ENCODE assay signal across 17 cellular contexts in genomic region chr1:57637155-57637554, GRCh38.
A peak's percentile ranks its signal among the peaks of the same experiment; 100 is the strongest.
DNase-seq lines count a peak whose midpoint lies in the region; ATAC-seq, FAIRE-seq and TF ChIP-seq lines count a peak whose summit lies in the region.
"Had no signal": no experiment of that assay in that cellular context is flagged by ENCODE, and none has a peak within 500 bp of the region (broad histone marks: within the 10 kb centered on the region; RNA-seq: fewer than 3 reads in every experiment).

No MANE protein-coding gene starts in this region.

- no peak overlapping the region for H3K9ac ChIP-seq in trophoblast cell (ENCODE audit: low read length)

- no peaks in the 10 kb centered on the region for H3K4me1 ChIP-seq in trophoblast cell (ENCODE audit: control insufficient read depth in 1 of 2, insufficient read depth in 2 of 2, low read length in 2 of 2)
- H3K4me1 ChIP-seq in mucosa of descending colon (ENCODE audit: low read depth) = no peaks in the 10 kb centered on the region
- H3K4me1 ChIP-seq: adrenal gland, gastrocnemius medialis had no signal

- no peak overlapping the region for H4K8ac ChIP-seq in trophoblast cell (ENCODE audit: low read depth, low read length)

- no peak overlapping the region for H4K91ac ChIP-seq in trophoblast cell (ENCODE audit: low read depth, low read length)

- no peak overlapping the region for H3K18ac ChIP-seq in trophoblast cell (ENCODE audit: low read length)

- H4K12ac ChIP-seq in trophoblast cell (ENCODE audit: low read depth, low read length) = no peak overlapping the region

- no peaks in the 10 kb centered on the region for H3K79me1 ChIP-seq in trophoblast cell (ENCODE audit: low read length)

- H2BK120ac ChIP-seq in trophoblast cell (ENCODE audit: insufficient read depth, low read length, poor library complexity) = no peak overlapping the region

- DNase-seq in ELR (ENCODE audit: low read depth) = peak; percentile 3
- peak; percentile 78 for DNase-seq in NCI-H226
- DNase-seq in bronchial epithelial cell (ENCODE audit: low read depth) = peak; percentile 70
- DNase-seq in trophoblast cell = peak; percentile 52 to 86
- DNase-seq in NCI-H1105 (lab: John Stamatoyannopoulos, UW) = no peak
- no peak for DNase-seq in mucosa of descending colon
- DNase-seq: activated effector memory CD4-positive, alpha-beta T cell treated with anti-CD3 and anti-CD28 coated beads, Interleukin-2, amount 50 U/mL, for 16 hours; adrenal gland; DMS 273 treated with DMSO at 0.1 percent for 48 hours; gastrocnemius medialis; KG1; NCI-H1092 treated with DMSO at 0.1 percent for 48 hours; ovary; T-cell had no signal

- intact Hi-C loops in mucosa of descending colon (cut with DNase I, micrococcal nuclease) = no loop called here

- WGBS in trophoblast cell (ENCODE audit: extremely low coverage, insufficient coverage, insufficient read length) = no CpG with 5 or more reads among the region's 2 CpGs

- H2AK5ac ChIP-seq in trophoblast cell (ENCODE audit: low read length) = no peak overlapping the region

- H3K27me3 ChIP-seq in bronchial epithelial cell (ENCODE audit: control insufficient read depth, insufficient read depth, low read length) (peaks cover 2% of the 10 kb centered on the region), trophoblast cell (ENCODE audit: insufficient read depth, low read length) (no peaks in the 10 kb centered on the region)
- H3K27me3 ChIP-seq: adrenal gland, gastrocnemius medialis, ovary had no signal

- H3K4me3 ChIP-seq in bronchial epithelial cell (ENCODE audit: low read depth, low read length) (no peak overlapping the region), trophoblast cell (ENCODE audit: low read depth, low read length) (no peak overlapping the region), mucosa of descending colon (no peak overlapping the region)
- H3K4me3 ChIP-seq: adrenal gland, gastrocnemius medialis, ovary had no signal

- H2AFZ ChIP-seq in trophoblast cell (ENCODE audit: insufficient read depth, low read length, poor library complexity) = no peak overlapping the region

- no peaks in the 10 kb centered on the region for H3K79me2 ChIP-seq in trophoblast cell (ENCODE audit: control insufficient read depth, insufficient read depth, low read length, poor library complexity)

- H3K14ac ChIP-seq in trophoblast cell (ENCODE audit: low read length) = no peak overlapping the region

- TF ChIP-seq CTCF in bronchial epithelial cell (IDR thresholded peaks at IDR 0.05; ENCODE audit: insufficient read depth, low read length, severe bottlenecking) (no peak), mucosa of descending colon (IDR thresholded peaks at IDR 0.05) (no peak)

- no peaks in the 10 kb centered on the region for H3K9me3 ChIP-seq in trophoblast cell (ENCODE audit: insufficient read depth, low read depth, low read length)
- H3K9me3 ChIP-seq in mucosa of descending colon = no peaks in the 10 kb centered on the region
- H3K9me3 ChIP-seq: adrenal gland, gastrocnemius medialis, ovary had no signal

- H2BK5ac ChIP-seq in trophoblast cell (ENCODE audit: low read depth, low read length, poor library complexity) = no peak overlapping the region

- FAIRE-seq in bronchial epithelial cell (lab: Jason Lieb, UNC) = no peak
- FAIRE-seq: GM18507, H54 had no signal

- no peaks in the 10 kb centered on the region for H3K36me3 ChIP-seq in bronchial epithelial cell (ENCODE audit: control insufficient read depth, insufficient read depth, low read length)
- no peaks in the 10 kb centered on the region for H3K36me3 ChIP-seq in trophoblast cell (ENCODE audit: control insufficient read depth in 1 of 2, insufficient read depth in 2 of 2, low read length in 2 of 2)
- no peaks in the 10 kb centered on the region for H3K36me3 ChIP-seq in mucosa of descending colon (ENCODE audit: low read depth)
- H3K36me3 ChIP-seq: adrenal gland, gastrocnemius medialis, ovary had no signal

- no peak overlapping the region for H3K23ac ChIP-seq in trophoblast cell (ENCODE audit: low read length)

- H3K27ac ChIP-seq in trophoblast cell (ENCODE audit: low read depth, low read length) = no peak overlapping the region
- H3K27ac ChIP-seq: adrenal gland, gastrocnemius medialis, ovary had no signal

- no peak for ATAC-seq in GM19351 (IDR thresholded peaks at IDR 0.05; ENCODE audit: unreplicated experiment)
- ATAC-seq in mucosa of descending colon = no peak
- ATAC-seq: gastrocnemius medialis, T-cell had no signal

- no peak overlapping the region for H2BK12ac ChIP-seq in trophoblast cell (ENCODE audit: low read length)

- no peak overlapping the region for H3K4ac ChIP-seq in trophoblast cell (ENCODE audit: low read depth, low read length)

- no peak overlapping the region for H3K4me2 ChIP-seq in trophoblast cell (ENCODE audit: low read length)

Comparison
In these comparisons a context has a peak if more than half of its experiments do, and no peak if none do; other contexts are left out.
1. DNase-seq: peak in ELR (single experiment), NCI-H226 (single experiment), bronchial epithelial cell (single experiment) and trophoblast cell (2 of 2); none in NCI-H1105 (single experiment) and mucosa of descending colon (0 of 3).